In genomic region chr18:9661564-9661963, GRCh38 we compare ENCODE assay signal across 16 cellular contexts. TPM values are rescaled to one million over a fixed set of nuclear protein-coding genes. Genes with fewer than 3 reads are reported as not detected.
A peak's percentile ranks its signal among the peaks of the same experiment; 100 is the strongest.
DNase-seq lines count a peak whose midpoint lies in the region; ATAC-seq, FAIRE-seq and TF ChIP-seq lines count a peak whose summit lies in the region.
"Had no signal": no experiment of that assay in that cellular context is flagged by ENCODE, and none has a peak within 500 bp of the region (broad histone marks: within the 10 kb centered on the region; RNA-seq: fewer than 3 reads in every experiment).

No MANE protein-coding gene starts in this region.

- TF ChIP-seq POLR2A in A549 (IDR thresholded peaks at IDR 0.05; ENCODE audit: low read length): no peak

- DNase-seq in A549 (ENCODE audit: low read depth in 1 of 2, low spot score in 1 of 2) (peak in 1 of 2 experiments; percentile 50), Panc1 (ENCODE audit: low read depth, low spot score) (no peak), fibroblast of gingiva (ENCODE audit: low read depth) (peak; percentile 48), mesothelial cell of epicardium (ENCODE audit: low spot score in 2 of 2, unreplicated experiment in 2 of 2) (no peak)
- no peak for DNase-seq in T-helper 2 cell treated with Interferon-gamma antibody and Interleukin-4, amounts not matched to agents 5 μg/mL and 100 μg/mL, for 36 hours (ENCODE audit: low spot score)
- DNase-seq: activated CD4-positive, alpha-beta T cell treated with anti-CD3 and anti-CD28 coated beads, Interleukin-2, amount 10 ng/mL, durations not matched to agents 24 days and 14 days; C1 segment of cervical spinal cord; GDM1; immature natural killer cell; stimulated activated naive CD8-positive, alpha-beta T cell treated with anti-CD3 and anti-CD28 coated beads, Interleukin-15, amount 100 ng/mL, for 72 hours had no signal

- H3K4me3 Mint-ChIP-seq in T-helper 2 cell treated with Interferon-gamma antibody and Interleukin-4, amounts not matched to agents 5 μg/mL and 100 μg/mL, for 36 hours: no peak overlapping the region
- H3K4me3 Mint-ChIP-seq in mesothelial cell of epicardium: no peak overlapping the region
- H3K4me3 Mint-ChIP-seq: activated CD4-positive, alpha-beta T cell treated with anti-CD3 and anti-CD28 coated beads, Interleukin-2, amount 10 ng/mL, durations not matched to agents 24 days and 14 days; brain; immature natural killer cell; stimulated activated naive CD8-positive, alpha-beta T cell treated with anti-CD3 and anti-CD28 coated beads, Interleukin-15, amount 100 ng/mL, for 72 hours had no signal

- BruUV-seq in Panc1 (replicated peaks; lab: Mats Ljungman, UMichigan): no TSS peak

- POLR2A ChIA-PET in A549 (lab: Yijun Ruan, JAX) (interaction anchor here (1.1 kb wide), 1 partner anchor 49 kb away, joined by 3 read pairs; no protein-coding TSS in a partner anchor), Panc1 (lab: Charles Lee) (no interaction called here)

- H3K27ac ChIP-seq in A549 (no peak overlapping the region), Panc1 (ENCODE audit: low read length) (no peak overlapping the region)
- H3K27ac ChIP-seq: epithelial cell of prostate, HL-60 had no signal

- no peak for TF ChIP-seq EP300 in A549 (IDR thresholded peaks at IDR 0.05)

- no peaks in the 10 kb centered on the region for H3K9me3 ChIP-seq in A549
- H3K9me3 ChIP-seq in Panc1 (ENCODE audit: control insufficient read depth, insufficient read depth, low read depth, low read length): no peaks in the 10 kb centered on the region

- H3K4me2 ChIP-seq in A549: no peak overlapping the region

- CTCF ChIA-PET in A549 (lab: Yijun Ruan, JAX): interaction anchor here (0.5 to 2.4 kb wide), 15 partner anchors 9 to 904 kb away, joined by 3 to 15 read pairs (median 4); no protein-coding TSS in a partner anchor
- CTCF ChIA-PET in Panc1 (lab: Charles Lee): interaction anchor here (1.2 kb wide), 1 partner anchor 86 kb away, joined by 4 read pairs; no protein-coding TSS in a partner anchor

- ATAC-seq in A549 (peak; percentile 71 to 79; a peak in 4 of 6 replicates), Panc1 (peak; percentile 74), HG03045 (IDR thresholded peaks at IDR 0.05; ENCODE audit: unreplicated experiment) (no peak), GM21360 (IDR thresholded peaks at IDR 0.05; ENCODE audit: unreplicated experiment) (no peak)
- ATAC-seq: stimulated activated naive CD8-positive, alpha-beta T cell treated with anti-CD3 and anti-CD28 coated beads, Interleukin-15, amount 100 ng/mL, for 72 hours had no signal

- H3K4me1 ChIP-seq in A549 (no peaks in the 10 kb centered on the region), Panc1 (ENCODE audit: control insufficient read depth, insufficient read depth, low read length) (no peaks in the 10 kb centered on the region)

- no peaks in the 10 kb centered on the region for H3K4me1 Mint-ChIP-seq in T-helper 2 cell treated with Interferon-gamma antibody and Interleukin-4, amounts not matched to agents 5 μg/mL and 100 μg/mL, for 36 hours (ENCODE audit: low read depth)
- no peaks in the 10 kb centered on the region for H3K4me1 Mint-ChIP-seq in mesothelial cell of epicardium
- H3K4me1 Mint-ChIP-seq: activated CD4-positive, alpha-beta T cell treated with anti-CD3 and anti-CD28 coated beads, Interleukin-2, amount 10 ng/mL, durations not matched to agents 24 days and 14 days; brain; immature natural killer cell; stimulated activated naive CD8-positive, alpha-beta T cell treated with anti-CD3 and anti-CD28 coated beads, Interleukin-15, amount 100 ng/mL, for 72 hours had no signal

- no peaks in the 10 kb centered on the region for H3K9me3 Mint-ChIP-seq in T-helper 2 cell treated with Interferon-gamma antibody and Interleukin-4, amounts not matched to agents 5 μg/mL and 100 μg/mL, for 36 hours
- peaks cover 7% of the 10 kb centered on the region for H3K9me3 Mint-ChIP-seq in mesothelial cell of epicardium
- H3K9me3 Mint-ChIP-seq: activated CD4-positive, alpha-beta T cell treated with anti-CD3 and anti-CD28 coated beads, Interleukin-2, amount 10 ng/mL, durations not matched to agents 24 days and 14 days; immature natural killer cell; stimulated activated naive CD8-positive, alpha-beta T cell treated with anti-CD3 and anti-CD28 coated beads, Interleukin-15, amount 100 ng/mL, for 72 hours had no signal

- H3K27ac Mint-ChIP-seq in T-helper 2 cell treated with Interferon-gamma antibody and Interleukin-4, amounts not matched to agents 5 μg/mL and 100 μg/mL, for 36 hours: no peak overlapping the region
- H3K27ac Mint-ChIP-seq in mesothelial cell of epicardium: no peak overlapping the region
- H3K27ac Mint-ChIP-seq: activated CD4-positive, alpha-beta T cell treated with anti-CD3 and anti-CD28 coated beads, Interleukin-2, amount 10 ng/mL, durations not matched to agents 24 days and 14 days; brain; immature natural killer cell; stimulated activated naive CD8-positive, alpha-beta T cell treated with anti-CD3 and anti-CD28 coated beads, Interleukin-15, amount 100 ng/mL, for 72 hours had no signal

- 64% methylated on average over 1 of the region's 1 CpG for WGBS in A549 (ENCODE audit: missing lambda C conversion rate)

- FAIRE-seq in A549 (lab: Jason Lieb, UNC): no peak

- H3K27me3 Mint-ChIP-seq in T-helper 2 cell treated with Interferon-gamma antibody and Interleukin-4, amounts not matched to agents 5 μg/mL and 100 μg/mL, for 36 hours (ENCODE audit: low read depth): peaks cover 3% of the 10 kb centered on the region
- H3K27me3 Mint-ChIP-seq in mesothelial cell of epicardium (ENCODE audit: low read depth): no peaks in the 10 kb centered on the region
- H3K27me3 Mint-ChIP-seq: stimulated activated naive CD8-positive, alpha-beta T cell treated with anti-CD3 and anti-CD28 coated beads, Interleukin-15, amount 100 ng/mL, for 72 hours had no signal

- H3K36me3 ChIP-seq in Panc1 (ENCODE audit: control insufficient read depth, insufficient read depth, low read length): no peaks in the 10 kb centered on the region

- H3K36me3 Mint-ChIP-seq in T-helper 2 cell treated with Interferon-gamma antibody and Interleukin-4, amounts not matched to agents 5 μg/mL and 100 μg/mL, for 36 hours (ENCODE audit: low read depth): no peaks in the 10 kb centered on the region
- no peaks in the 10 kb centered on the region for H3K36me3 Mint-ChIP-seq in mesothelial cell of epicardium
- H3K36me3 Mint-ChIP-seq: brain, immature natural killer cell had no signal

- peak; percentile 28; the same call in 1 of the 3 replicates for TF ChIP-seq CTCF in A549 (IDR thresholded peaks at IDR 0.05)
- peak; percentile 23 for TF ChIP-seq CTCF in GM12873 (IDR thresholded peaks at IDR 0.05; ENCODE audit: insufficient read depth, low read depth, low read length, missing control alignments)
- no peak; the same call in 1 of the 2 replicates for TF ChIP-seq CTCF in Panc1 (IDR thresholded peaks at IDR 0.05)
- TF ChIP-seq CTCF in mesothelial cell of epicardium (IDR thresholded peaks at IDR 0.05; ENCODE audit: unreplicated experiment): no peak

- TF ChIP-seq RAD21 in A549 (conservative IDR thresholded peaks at IDR 0.05 in 1 of 2, IDR thresholded peaks at IDR 0.05 in 1 of 2): peak; percentile 51 to 63

- in situ Hi-C loops in Panc1 (cut with HindIII; ENCODE audit: low pct_unique_long_range_greater_than_20kb, low sequenced_read_pairs): no loop called here

- intact Hi-C loops in Panc1 (cut with micrococcal nuclease; ENCODE audit: unreplicated experiment): no loop called here

- H3K4me3 ChIP-seq in A549: no peak overlapping the region
- H3K4me3 ChIP-seq in Panc1 (ENCODE audit: low read depth in 2 of 2, low read length in 2 of 2): no peak overlapping the region

- no peaks in the 10 kb centered on the region for H3K27me3 ChIP-seq in Panc1 (ENCODE audit: control insufficient read depth, insufficient read depth, low read length)

TF ChIP-seq in A549, 52 proteins besides CTCF, POLR2A, EP300 and RAD21:
- peak; percentile 42 for TF ChIP-seq MAFK (IDR thresholded peaks at IDR 0.05; ENCODE audit: partially characterized antibody)
- TF ChIP-seq JUN (IDR thresholded peaks at IDR 0.05): no peak
- TF ChIP-seq SMC3 (IDR thresholded peaks at IDR 0.05): peak; percentile 32; the same call in 2 of the 3 replicates

RNA-seq across cellular contexts. Expression of gene RAB31, which starts 46.5 kb away (rescaled TPM):
- polyA plus RNA-seq in A549 (2011; rRNA removed) (46.3 and 49.1 TPM in 2 replicates), A549 (2017; fragmentation: RNase III; extraction: RNeasy Plus Mini Kit Qiagen cat#74134 plus additional on column Dnase treatment) (16.9 to 20.5 TPM (median 18.5 TPM) in 3 replicates)
- polyA plus RNA-seq in A549 (2012; cell fraction: cytosol; rRNA removed): 11.2 and 13.8 TPM in 2 replicates
- 11.4 and 19.0 TPM in 2 replicates for polyA plus RNA-seq in A549 (2012; cell fraction: nucleus; rRNA removed)
- 25.2 and 33.0 TPM in 2 replicates for polyA minus RNA-seq in A549 (2011; rRNA and poly(A)+ RNA removed)
- total RNA-seq in Panc1 (2021; ENCODE audit: unreplicated experiment) (118 TPM), mesothelial cell of epicardium (20.0 to 21.8 TPM (median 21.8 TPM) in 3 replicates)
- polyA plus RNA-seq in Panc1 (2012; ENCODE audit: insufficient read length): 112 TPM
- total RNA-seq: activated CD4-positive, alpha-beta T cell treated with anti-CD3 and anti-CD28 coated beads, Interleukin-2, amount 10 ng/mL, durations not matched to agents 24 days and 14 days had no signal

RNA-seq across cellular contexts. Expression of gene PPP4R1, which starts 47.2 kb away (rescaled TPM):
- polyA plus RNA-seq in A549 (2011; rRNA removed) (94.5 and 97.3 TPM in 2 replicates), A549 (2017; fragmentation: RNase III; extraction: RNeasy Plus Mini Kit Qiagen cat#74134 plus additional on column Dnase treatment) (40.1 to 46.1 TPM (median 41.5 TPM) in 3 replicates)
- polyA plus RNA-seq in A549 (2012; cell fraction: cytosol; rRNA removed): 50.8 and 63.9 TPM in 2 replicates
- 65.6 and 112 TPM in 2 replicates for polyA plus RNA-seq in A549 (2012; cell fraction: nucleus; rRNA removed)
- 159 and 172 TPM in 2 replicates for polyA minus RNA-seq in A549 (2011; rRNA and poly(A)+ RNA removed)
- total RNA-seq in Panc1 (2021; ENCODE audit: unreplicated experiment) (80.6 TPM), mesothelial cell of epicardium (112 to 116 TPM (median 115 TPM) in 3 replicates)
- polyA plus RNA-seq in Panc1 (2012; ENCODE audit: insufficient read length): 41.3 TPM

Comparison
In these comparisons a context has a peak if more than half of its experiments do, and no peak if none do; other contexts are left out.
1. ATAC-seq: peak in A549 (2 of 2) and Panc1 (single experiment); none in HG03045 (single experiment) and GM21360 (single experiment).
2. CTCF ChIP-seq: peak in A549 (single experiment) and GM12873 (single experiment); none in Panc1 (single experiment) and mesothelial cell of epicardium (single experiment).